In genomic region chr6:3288711-3289663, GRCh38 we compare ENCODE assay signal across 25 cellular contexts. TPM values are rescaled to one million over a fixed set of nuclear protein-coding genes. Genes with fewer than 3 reads are reported as not detected.
A peak's percentile ranks its signal among the peaks of the same experiment; 100 is the strongest.
DNase-seq lines count a peak whose midpoint lies in the region; ATAC-seq and TF ChIP-seq lines count a peak whose summit lies in the region.
"Had no signal": no experiment of that assay in that cellular context is flagged by ENCODE, and none has a peak within 500 bp of the region (broad histone marks: within the 10 kb centered on the region; RNA-seq: fewer than 3 reads in every experiment).

No MANE protein-coding gene starts in this region.

- peaks cover 17% of the 10 kb centered on the region for H4K20me1 ChIP-seq in BLaER1

- intact Hi-C loops in left colon (cut with DNase I, micrococcal nuclease) = no loop called here
- intact Hi-C loops in posterior vena cava (cut with DNase I) = loop anchor here (10.0 kb wide), 3 partner anchors 166 to 726 kb away; partner anchors contain the start of gene SLC22A23 (in 2 of the 2)

- no peak overlapping the region for H3K4me3 Mint-ChIP-seq in mesothelial cell of epicardium
- no peak overlapping the region for H3K4me3 Mint-ChIP-seq in activated CD8-positive, alpha-beta memory T cell treated with anti-CD3 and anti-CD28 coated beads, Interleukin-2, amount 10 ng/mL, durations not matched to agents 7 days and 5 days
- H3K4me3 Mint-ChIP-seq: activated CD4-positive, alpha-beta T cell treated with anti-CD3 and anti-CD28 coated beads for 36 hours; activated T-cell treated with anti-CD3 and anti-CD28 coated beads, Interleukin-2, amount 50 U/mL, for 4 hours had no signal

- H3K9me3 ChIP-seq in BLaER1 = no peaks in the 10 kb centered on the region
- no peaks in the 10 kb centered on the region for H3K9me3 ChIP-seq in Peyer's patch
- H3K9me3 ChIP-seq: adrenal gland, lower lobe of right lung, neutrophil, transverse colon had no signal

- TF ChIP-seq CTCF in Peyer's patch (IDR thresholded peaks at IDR 0.05) (no peak), mesothelial cell of epicardium (IDR thresholded peaks at IDR 0.05; ENCODE audit: unreplicated experiment) (no peak)

- H3K27me3 Mint-ChIP-seq in mesothelial cell of epicardium (ENCODE audit: low read depth) = no peaks in the 10 kb centered on the region
- H3K27me3 Mint-ChIP-seq in activated CD8-positive, alpha-beta memory T cell treated with anti-CD3 and anti-CD28 coated beads, Interleukin-2, amount 10 ng/mL, durations not matched to agents 7 days and 5 days = no peaks in the 10 kb centered on the region
- H3K27me3 Mint-ChIP-seq: activated CD4-positive, alpha-beta T cell treated with anti-CD3 and anti-CD28 coated beads for 36 hours had no signal

- H3K27ac Mint-ChIP-seq in mesothelial cell of epicardium = no peak overlapping the region
- H3K27ac Mint-ChIP-seq in activated CD8-positive, alpha-beta memory T cell treated with anti-CD3 and anti-CD28 coated beads, Interleukin-2, amount 10 ng/mL, durations not matched to agents 7 days and 5 days = no peak overlapping the region
- H3K27ac Mint-ChIP-seq: activated CD4-positive, alpha-beta T cell treated with anti-CD3 and anti-CD28 coated beads for 36 hours had no signal

- H3K36me3 ChIP-seq in BLaER1 (peaks cover 14% of the 10 kb centered on the region; the same call in 1 of the 2 replicates), Peyer's patch (peaks cover 0 to 69% (median 0%) of the 10 kb centered on the region in 3 donors)
- H3K36me3 ChIP-seq: adrenal gland, brain microvascular endothelial cell, neutrophil, transverse colon had no signal

- DNase-seq in Peyer's patch = peak in 2 of 3 donors; percentile 44 to 45
- DNase-seq in left colon = peak; percentile 2 to 24
- DNase-seq in posterior vena cava (ENCODE audit: low spot score) = peak; percentile 75
- DNase-seq in mesothelial cell of epicardium (ENCODE audit: low spot score in 2 of 2, unreplicated experiment in 2 of 2) = no peak
- no peak for DNase-seq in activated CD8-positive, alpha-beta memory T cell treated with anti-CD3 and anti-CD28 coated beads, Interleukin-2, amount 10 ng/mL, durations not matched to agents 7 days and 5 days
- DNase-seq: activated CD4-positive, alpha-beta T cell treated with anti-CD3 and anti-CD28 coated beads for 36 hours; activated CD8-positive, alpha-beta memory T cell treated with anti-CD3 and anti-CD28 coated beads for 24 hours; activated naive CD4-positive, alpha-beta T cell; activated T-cell treated with anti-CD3 and anti-CD28 coated beads, Interleukin-2, amount 50 U/mL, for 4 hours; brain microvascular endothelial cell; C1 segment of cervical spinal cord; DMS79; effector CD8-positive, alpha-beta T cell; GDM1; HCEC 1CT; Karpas-422; lower lobe of right lung; NCI-H1436 treated with DMSO at 0.1 percent for 48 hours; NCI-H774; RPMI8226 had no signal

- ATAC-seq in left colon (peak; percentile 14), GM18861 (IDR thresholded peaks at IDR 0.05; ENCODE audit: unreplicated experiment) (no peak)
- no peak for ATAC-seq in activated CD8-positive, alpha-beta memory T cell treated with anti-CD3 and anti-CD28 coated beads, Interleukin-2, amount 10 ng/mL, durations not matched to agents 7 days and 5 days
- ATAC-seq: activated CD4-positive, alpha-beta T cell treated with anti-CD3 and anti-CD28 coated beads for 36 hours; activated T-cell treated with anti-CD3 and anti-CD28 coated beads, Interleukin-2, amount 50 U/mL, for 4 hours; lower lobe of right lung had no signal

- peaks cover 33% of the 10 kb centered on the region for H3K4me1 ChIP-seq in BLaER1
- no peaks in the 10 kb centered on the region for H3K4me1 ChIP-seq in Peyer's patch
- H3K4me1 ChIP-seq: adrenal gland, lower lobe of right lung, transverse colon had no signal

- peak overlapping the region; percentile 74 for H3K4me2 ChIP-seq in BLaER1

- H3K27ac ChIP-seq in BLaER1 (peak overlapping the region; percentile 63), Peyer's patch (no peak overlapping the region)
- H3K27ac ChIP-seq: adrenal gland, brain microvascular endothelial cell, lower lobe of right lung, neutrophil, transverse colon had no signal

- H3K9me3 Mint-ChIP-seq in mesothelial cell of epicardium = no peaks in the 10 kb centered on the region
- H3K9me3 Mint-ChIP-seq in activated CD8-positive, alpha-beta memory T cell treated with anti-CD3 and anti-CD28 coated beads, Interleukin-2, amount 10 ng/mL, durations not matched to agents 7 days and 5 days (ENCODE audit: low read depth) = no peaks in the 10 kb centered on the region
- H3K9me3 Mint-ChIP-seq: activated T-cell treated with anti-CD3 and anti-CD28 coated beads, Interleukin-2, amount 50 U/mL, for 4 hours had no signal

- H3K4me3 ChIP-seq in BLaER1 (no peak overlapping the region), Peyer's patch (no peak overlapping the region)
- H3K4me3 ChIP-seq: adrenal gland, lower lobe of right lung, transverse colon had no signal

- H3K36me3 Mint-ChIP-seq in mesothelial cell of epicardium = peaks cover 14% of the 10 kb centered on the region
- no peaks in the 10 kb centered on the region for H3K36me3 Mint-ChIP-seq in activated CD8-positive, alpha-beta memory T cell treated with anti-CD3 and anti-CD28 coated beads, Interleukin-2, amount 10 ng/mL, durations not matched to agents 7 days and 5 days

- H3K9ac ChIP-seq in BLaER1 = 0 out of 2 replicates have a peak overlapping the region, but pooled peaks have one; percentile 4

- peaks cover 4% of the 10 kb centered on the region for H3K4me1 Mint-ChIP-seq in mesothelial cell of epicardium
- no peaks in the 10 kb centered on the region for H3K4me1 Mint-ChIP-seq in activated CD8-positive, alpha-beta memory T cell treated with anti-CD3 and anti-CD28 coated beads, Interleukin-2, amount 10 ng/mL, durations not matched to agents 7 days and 5 days
- H3K4me1 Mint-ChIP-seq: activated CD4-positive, alpha-beta T cell treated with anti-CD3 and anti-CD28 coated beads for 36 hours had no signal

- no peak for TF ChIP-seq POLR2A in Peyer's patch (IDR thresholded peaks at IDR 0.05)

- CTCF ChIA-PET in activated CD8-positive, alpha-beta memory T cell treated with anti-CD3 and anti-CD28 coated beads, Interleukin-2, amount 10 ng/mL, durations not matched to agents 7 days and 5 days (lab: Charles Lee) = no interaction called here

- H3K27me3 ChIP-seq in BLaER1 (no peaks in the 10 kb centered on the region), Peyer's patch (no peaks in the 10 kb centered on the region)
- H3K27me3 ChIP-seq: adrenal gland, brain microvascular endothelial cell, neutrophil, transverse colon had no signal

RNA-seq across cellular contexts. Expression of gene PSMG4, which starts 30.2 kb away (rescaled TPM):
- total RNA-seq in Peyer's patch (10 to 100 TPM in 3 of 4 donors, 1 to 10 TPM in 1; 6.6 to 16.8 (median 15.9) TPM), left colon (10 to 100 TPM in 1 of 2 donors, 1 to 10 TPM in 1; 9.9 to 13.8 TPM), posterior vena cava (10 to 100 TPM; 14.3 to 18.0 TPM), mesothelial cell of epicardium (26.1 to 27.8 TPM (median 26.6 TPM) in 3 replicates)
- 10 to 100 TPM; 24.4 TPM for total RNA-seq in activated CD8-positive, alpha-beta memory T cell treated with anti-CD3 and anti-CD28 coated beads, Interleukin-2, amount 10 ng/mL, durations not matched to agents 7 days and 5 days

Comparison
In these comparisons a context has a peak if more than half of its experiments do, and no peak if none do; other contexts are left out.
1. DNase-seq: peak in Peyer's patch (2 of 3), left colon (2 of 2) and posterior vena cava (single experiment); none in mesothelial cell of epicardium (0 of 2) and activated CD8-positive, alpha-beta memory T cell treated with anti-CD3 and anti-CD28 coated beads, Interleukin-2, amount 10 ng/mL, durations not matched to agents 7 days and 5 days (single experiment).
2. intact Hi-C loops: an anchor here in posterior vena cava (10.0 kb wide); none called in left colon.